In the genomic region with DNA sequence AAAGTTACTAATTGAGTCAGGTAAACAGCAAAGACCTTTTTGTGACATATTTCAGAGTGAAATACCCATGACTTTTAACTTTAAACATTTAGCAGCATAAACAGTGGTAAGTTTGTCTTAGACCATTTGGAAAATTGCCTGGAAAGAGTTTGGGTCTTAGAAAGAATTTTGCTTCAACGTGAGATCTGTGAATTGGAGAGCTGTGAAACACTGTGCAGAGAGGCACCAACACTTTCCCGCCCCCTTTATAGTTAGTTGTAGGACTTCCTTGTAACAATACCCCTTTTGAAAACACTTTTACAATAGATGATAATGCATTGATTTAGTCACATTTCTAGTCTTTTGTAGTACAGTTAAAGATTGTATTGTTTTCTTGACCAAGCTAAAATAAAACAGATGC, we compare ENCODE assay signal across 23 cellular contexts. TPM values are rescaled to one million over a fixed set of nuclear protein-coding genes. Genes with fewer than 3 reads are reported as not detected.
DNase-seq lines count a peak whose midpoint lies in the region; ATAC-seq and TF ChIP-seq lines count a peak whose summit lies in the region.
"Had no signal": no experiment of that assay in that cellular context is flagged by ENCODE, and none has a peak within 500 bp of the region (broad histone marks: within the 10 kb centered on the region; RNA-seq: fewer than 3 reads in every experiment).

No MANE protein-coding gene starts in this region.

- H3K4me1 Mint-ChIP-seq in MCF 10A (ENCODE audit: insufficient read depth, unreplicated experiment) = peaks cover 11% of the 10 kb centered on the region
- H3K4me1 Mint-ChIP-seq: WTC11 had no signal

- H4K20me1 ChIP-seq in mammary epithelial cell (ENCODE audit: insufficient read depth, low read length) = no peaks in the 10 kb centered on the region
- H4K20me1 ChIP-seq in OCI-LY1 (ENCODE audit: insufficient read depth, low read length) = no peaks in the 10 kb centered on the region
- no peaks in the 10 kb centered on the region for H4K20me1 ChIP-seq in Karpas-422 (ENCODE audit: insufficient read depth, low read depth, low read length)

- H3K4me2 ChIP-seq in mammary epithelial cell (ENCODE audit: insufficient read depth, low read depth, low read length) (no peak overlapping the region), OCI-LY1 (ENCODE audit: low read length) (no peak overlapping the region), Karpas-422 (ENCODE audit: low read depth, low read length, poor library complexity, severe bottlenecking) (no peak overlapping the region)

- intact Hi-C loops in mammary epithelial cell (cut with micrococcal nuclease) (no loop called here), MCF 10A (cut with micrococcal nuclease) (no loop called here), stomach (cut with DNase I; ENCODE audit: low total_unique reads) (no loop called here)

- ATAC-seq in thoracic aorta (ENCODE audit: insufficient number of reproducible peaks, low FRiP score, low read depth) = no peak
- ATAC-seq: right lobe of liver, WTC11 had no signal

- no peaks in the 10 kb centered on the region for H3K27me3 ChIP-seq in mammary epithelial cell (ENCODE audit: insufficient read depth, low read length)
- H3K27me3 ChIP-seq in OCI-LY1 (ENCODE audit: insufficient read depth, low read length) = no peaks in the 10 kb centered on the region
- no peaks in the 10 kb centered on the region for H3K27me3 ChIP-seq in thoracic aorta (replicated peaks; ENCODE audit: insufficient read depth)
- no peaks in the 10 kb centered on the region for H3K27me3 ChIP-seq in Karpas-422 (ENCODE audit: low read length)
- no peaks in the 10 kb centered on the region for H3K27me3 ChIP-seq in stomach
- H3K27me3 ChIP-seq: ovary, right lobe of liver, tibial nerve had no signal

- TF ChIP-seq CTCF in mammary epithelial cell (conservative IDR thresholded peaks at IDR 0.05 in 1 of 2, IDR thresholded peaks at IDR 0.05 in 1 of 2; ENCODE audit: extremely low read depth in 1 of 2, insufficient read depth in 1 of 2, low read depth in 1 of 2, low read length in 2 of 2) (no peak), MCF 10A (IDR thresholded peaks at IDR 0.05; ENCODE audit: unreplicated experiment) (no peak), OCI-LY1 (IDR thresholded peaks at IDR 0.05; ENCODE audit: low read length) (no peak), thoracic aorta (IDR thresholded peaks at IDR 0.05) (no peak), stomach (IDR thresholded peaks at IDR 0.05) (no peak)

- in situ Hi-C loops in mammary epithelial cell (cut with MboI; ENCODE audit: low sequenced_read_pairs in 2 of 2) = no loop called here

- H3K36me3 Mint-ChIP-seq in MCF 10A (ENCODE audit: insufficient read depth, unreplicated experiment) = no peaks in the 10 kb centered on the region
- H3K36me3 Mint-ChIP-seq: activated CD4-positive, alpha-beta memory T cell treated with anti-CD3 and anti-CD28 coated beads for 36 hours; memory B cell; WTC11 had no signal

- no peak overlapping the region for H3K27ac ChIP-seq in mammary epithelial cell (ENCODE audit: insufficient read depth, low read depth, low read length)
- H3K27ac ChIP-seq in OCI-LY1 (ENCODE audit: low read depth, low read length, poor library complexity, severe bottlenecking) = no peak overlapping the region
- peak overlapping the region; percentile 7 to 15 for H3K27ac ChIP-seq in thoracic aorta
- H3K27ac ChIP-seq in Karpas-422 (ENCODE audit: low read length) = no peak overlapping the region
- no peak overlapping the region for H3K27ac ChIP-seq in stomach
- H3K27ac ChIP-seq: ovary, right lobe of liver, SK-N-MC, tibial nerve had no signal

- H3K4me1 ChIP-seq in mammary epithelial cell (ENCODE audit: insufficient read depth, low read length) (peaks cover 5% of the 10 kb centered on the region), OCI-LY1 (ENCODE audit: insufficient read depth, low read length, severe bottlenecking) (peaks cover 22% of the 10 kb centered on the region), thoracic aorta (ENCODE audit: control insufficient read depth in 1 of 2, low read depth in 2 of 2) (peaks cover 16 to 55% of the 10 kb centered on the region in 2 donors), Karpas-422 (ENCODE audit: low read length) (no peaks in the 10 kb centered on the region), stomach (peaks cover 0 to 25% (median 8%) of the 10 kb centered on the region in 4 donors)

- H3K79me2 ChIP-seq in mammary epithelial cell (ENCODE audit: insufficient read depth, low read length) = no peaks in the 10 kb centered on the region
- H3K79me2 ChIP-seq in OCI-LY1 (ENCODE audit: insufficient read depth, low read length) = no peaks in the 10 kb centered on the region
- no peaks in the 10 kb centered on the region for H3K79me2 ChIP-seq in Karpas-422 (ENCODE audit: low read length)

- WGBS in mammary epithelial cell (ENCODE audit: low coverage, missing lambda C conversion rate) = 72% methylated on average over 2 of the region's 2 CpGs
- 36 to 45% (median 40%) methylated on average over 2 of the region's 2 CpGs for WGBS in stomach, 5 donors

- no peak for DNase-seq in mammary epithelial cell
- no peak for DNase-seq in MCF 10A (ENCODE audit: unreplicated experiment)
- DNase-seq in fibroblast of peridontal ligament (ENCODE audit: extremely low read depth) = peak; percentile 68
- no peak for DNase-seq in thoracic aorta (ENCODE audit: low spot score)
- no peak for DNase-seq in NOMO-1 treated with dmso at 0.1 percent for 144 hours (lab: John Stamatoyannopoulos, UW; ENCODE audit: unreplicated experiment)
- no peak for DNase-seq in Karpas-422
- DNase-seq in stomach = no peak
- DNase-seq: activated CD4-positive, alpha-beta memory T cell treated with anti-CD3 and anti-CD28 coated beads for 36 hours; activated naive CD4-positive, alpha-beta T cell treated with anti-CD3 and anti-CD28 coated beads, Interleukin-2, amount 50 U/mL, for 16 hours; activated T-cell treated with anti-CD3 and anti-CD28 coated beads, Interleukin-2, amount 50 U/mL, for 1 hour; CD8-positive, alpha-beta memory T cell; KG1; NCI-H1105 treated with DMSO at 0.1 percent for 48 hours; NCI-H2081 treated with DMSO at 0.1 percent for 48 hours; NCI-H446 treated with DMSO at 0.1 percent for 48 hours; ovary; right lobe of liver; T-helper 9 cell had no signal

- TF ChIP-seq POLR2A in stomach (IDR thresholded peaks at IDR 0.05) = no peak

- no peaks in the 10 kb centered on the region for H3K9me3 ChIP-seq in mammary epithelial cell (replicated peaks; ENCODE audit: insufficient read depth, low read length)
- no peaks in the 10 kb centered on the region for H3K9me3 ChIP-seq in OCI-LY1 (ENCODE audit: low read length)
- H3K9me3 ChIP-seq in thoracic aorta = no peaks in the 10 kb centered on the region
- no peaks in the 10 kb centered on the region for H3K9me3 ChIP-seq in Karpas-422 (ENCODE audit: low read length)
- H3K9me3 ChIP-seq in stomach = no peaks in the 10 kb centered on the region
- H3K9me3 ChIP-seq: ovary, right lobe of liver, tibial nerve had no signal

- no peak overlapping the region for H3K9ac ChIP-seq in mammary epithelial cell (ENCODE audit: insufficient read depth, low read length)
- H3K9ac ChIP-seq in OCI-LY1 (ENCODE audit: low read length) = no peak overlapping the region
- no peak overlapping the region for H3K9ac ChIP-seq in Karpas-422 (ENCODE audit: low read length)

- H3F3A ChIP-seq in OCI-LY1 (ENCODE audit: insufficient read depth, low read length) = no peaks in the 10 kb centered on the region

- dilution Hi-C loops in mammary epithelial cell (cut with HindIII; ENCODE audit: low sequenced_read_pairs) = no loop called here

- H2AFZ ChIP-seq in mammary epithelial cell (ENCODE audit: low read depth, low read length) = peak overlapping the region; percentile 28
- peak overlapping the region; percentile 47; the same call in 1 of the 2 replicates for H2AFZ ChIP-seq in OCI-LY1 (ENCODE audit: low read length)
- no peak overlapping the region for H2AFZ ChIP-seq in Karpas-422 (ENCODE audit: low read length)

- H3K9me2 ChIP-seq in OCI-LY1 (ENCODE audit: low read depth, low read length) = no peaks in the 10 kb centered on the region
- H3K9me2 ChIP-seq in Karpas-422 (replicated peaks; ENCODE audit: insufficient read depth, low read length) = no peaks in the 10 kb centered on the region

- BruUV-seq in mammary epithelial cell (replicated peaks; lab: Mats Ljungman, UMichigan) (no TSS peak), MCF 10A (replicated peaks; lab: Mats Ljungman, UMichigan) (no TSS peak)

- POLR2A ChIA-PET in MCF 10A (lab: Yijun Ruan, JAX) = interaction anchor here (0.8 kb wide), 1 partner anchor 42 kb away, joined by 3 read pairs; no protein-coding TSS in a partner anchor

- no peak for TF ChIP-seq EP300 in stomach (IDR thresholded peaks at IDR 0.05)

- no peaks in the 10 kb centered on the region for H3K9me3 Mint-ChIP-seq in MCF 10A (ENCODE audit: unreplicated experiment)
- H3K9me3 Mint-ChIP-seq: activated CD4-positive, alpha-beta memory T cell treated with anti-CD3 and anti-CD28 coated beads for 36 hours; CD8-positive, alpha-beta memory T cell; memory B cell; WTC11 had no signal

- H3K27ac Mint-ChIP-seq in MCF 10A (ENCODE audit: low read depth, unreplicated experiment) = no peak overlapping the region
- H3K27ac Mint-ChIP-seq: activated CD4-positive, alpha-beta memory T cell treated with anti-CD3 and anti-CD28 coated beads for 36 hours; CD8-positive, alpha-beta memory T cell; memory B cell; WTC11 had no signal

- CTCF ChIA-PET in mammary epithelial cell (lab: Charles Lee; ENCODE audit: low non-redundant PET) = no interaction called here
- CTCF ChIA-PET in MCF 10A (lab: Yijun Ruan, JAX) = no interaction called here

- no peaks in the 10 kb centered on the region for H3K27me3 Mint-ChIP-seq in MCF 10A (ENCODE audit: insufficient read depth, unreplicated experiment)
- H3K27me3 Mint-ChIP-seq: activated CD4-positive, alpha-beta memory T cell treated with anti-CD3 and anti-CD28 coated beads for 36 hours; CD8-positive, alpha-beta memory T cell; memory B cell had no signal

- no peaks in the 10 kb centered on the region for H3K36me3 ChIP-seq in mammary epithelial cell (ENCODE audit: insufficient read depth, low read length)
- no peaks in the 10 kb centered on the region for H3K36me3 ChIP-seq in OCI-LY1 (ENCODE audit: insufficient read depth, low read length)
- no peaks in the 10 kb centered on the region for H3K36me3 ChIP-seq in thoracic aorta
- no peaks in the 10 kb centered on the region for H3K36me3 ChIP-seq in Karpas-422 (ENCODE audit: insufficient read depth, low read length)
- H3K36me3 ChIP-seq in stomach = no peaks in the 10 kb centered on the region
- H3K36me3 ChIP-seq: ovary, right lobe of liver, tibial nerve had no signal

- no peak overlapping the region for H3K4me3 ChIP-seq in mammary epithelial cell (replicated peaks in 1 of 3; ENCODE audit: insufficient read depth in 1 of 3, low read depth in 2 of 3, low read length in 3 of 3)
- H3K4me3 ChIP-seq in OCI-LY1 (ENCODE audit: low read depth, low read length, poor library complexity, severe bottlenecking) = no peak overlapping the region
- H3K4me3 ChIP-seq in thoracic aorta = no peak overlapping the region
- no peak overlapping the region for H3K4me3 ChIP-seq in Karpas-422 (ENCODE audit: low read length)
- no peak overlapping the region for H3K4me3 ChIP-seq in stomach
- H3K4me3 ChIP-seq: ovary, right lobe of liver, SK-N-MC, tibial nerve had no signal

- no peak overlapping the region for H3K4me3 Mint-ChIP-seq in MCF 10A (ENCODE audit: unreplicated experiment)
- H3K4me3 Mint-ChIP-seq: activated CD4-positive, alpha-beta memory T cell treated with anti-CD3 and anti-CD28 coated beads for 36 hours; CD8-positive, alpha-beta memory T cell; memory B cell; WTC11 had no signal

RNA-seq across cellular contexts. Expression of a gene that starts 43.6 kb away (rescaled TPM):
- total RNA-seq in mammary epithelial cell (100 to 1,000 TPM; 107 to 188 TPM), MCF 10A (2022) (114 and 139 TPM in 2 replicates), thoracic aorta (1,000 to 10,000 TPM in 1 of 2 donors, 100 to 1,000 TPM in 1; 783 to 1,062 TPM), stomach (100 to 1,000 TPM in 4 of 5 donors, 10 to 100 TPM in 1; 95.0 to 379 (median 325) TPM)
- polyA plus RNA-seq in mammary epithelial cell (69.5 TPM), stomach (10 to 100 TPM; 25.7 to 39.3 (median 29.2) TPM)
- polyA minus RNA-seq in mammary epithelial cell = 363 TPM
- total RNA-seq in Karpas-422 (2014; rRNA removed; shearing (Covaris generic); ENCODE audit: low replicate concordance) = 172 and 265 TPM in 2 replicates

Comparison
In these comparisons a context has a peak if more than half of its experiments do, and no peak if none do; other contexts are left out.
1. H3K27ac ChIP-seq: peak in thoracic aorta (2 of 2); none in mammary epithelial cell (single experiment), OCI-LY1 (single experiment), Karpas-422 (single experiment) and stomach (0 of 5).